ENCODE assay signal across 2 cellular contexts in the genomic region with DNA sequence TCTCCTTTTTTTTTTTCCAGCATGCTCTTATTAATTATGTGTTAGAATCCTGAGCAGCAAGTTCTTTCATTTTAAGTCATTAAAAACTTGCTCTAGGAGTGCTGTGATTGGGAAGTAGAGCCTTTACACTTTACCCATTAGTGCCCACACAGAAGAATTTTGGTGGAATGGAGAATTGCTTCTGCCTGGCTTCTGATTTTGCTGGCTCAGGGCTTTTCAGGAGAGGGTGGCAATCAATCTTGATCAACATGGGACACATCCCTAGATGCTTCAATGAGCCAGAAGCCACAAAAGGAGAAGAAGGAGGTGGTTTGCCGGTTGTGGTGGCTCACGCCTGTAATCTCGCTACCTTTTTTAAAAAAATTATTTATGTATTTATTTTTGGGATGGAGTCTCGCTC.
TF ChIP-seq lines count a peak whose summit lies in the region.

No MANE protein-coding gene starts in this region.

TF ChIP-seq in A549, 52 proteins besides CTCF, POLR2A, EP300 and RAD21:
- TF ChIP-seq JUNB (IDR thresholded peaks at IDR 0.05) (no peak), MAFK (IDR thresholded peaks at IDR 0.05; ENCODE audit: partially characterized antibody) (peak; percentile 43)

TF ChIP-seq in H1, 55 proteins besides CTCF, POLR2A, EP300 and RAD21:
- TF ChIP-seq CHD2 (IDR thresholded peaks at IDR 0.05; ENCODE audit: low read length): no peak
- peak; percentile 60 for TF ChIP-seq MAFK (IDR thresholded peaks at IDR 0.05; ENCODE audit: low read depth, low read length)
- no peak for TF ChIP-seq SP4 (IDR thresholded peaks at IDR 0.05; ENCODE audit: low read length)
